In genomic region chr9:114988962-114989599, GRCh38 we compare ENCODE assay signal across 10 cellular contexts. TPM values are rescaled to one million over a fixed set of nuclear protein-coding genes. Genes with fewer than 3 reads are reported as not detected.
A peak's percentile ranks its signal among the peaks of the same experiment; 100 is the strongest.
DNase-seq lines count a peak whose midpoint lies in the region; ATAC-seq, FAIRE-seq and TF ChIP-seq lines count a peak whose summit lies in the region.
"Had no signal": no experiment of that assay in that cellular context is flagged by ENCODE, and none has a peak within 500 bp of the region (broad histone marks: within the 10 kb centered on the region; RNA-seq: fewer than 3 reads in every experiment).

No MANE protein-coding gene starts in this region.

- H3K27ac ChIP-seq in RWPE2 (ENCODE audit: poor library complexity, severe bottlenecking), result no peak overlapping the region
- no peak overlapping the region for H3K27ac ChIP-seq in HepG2 (ENCODE audit: extremely low read length, insufficient read depth, low read length)
- no peak overlapping the region for H3K27ac ChIP-seq in vagina
- H3K27ac ChIP-seq in prostate gland, result no peak overlapping the region
- H3K27ac ChIP-seq: body of pancreas had no signal

- no peak overlapping the region for H3K9ac ChIP-seq in HepG2 (ENCODE audit: insufficient read depth, low read depth, low read length)

- CTCF ChIA-PET in HepG2 (lab: Yijun Ruan, JAX; ENCODE audit: low intra/inter-chr PET ratio, low total read pairs), result no interaction called here

- FAIRE-seq in HepG2 (lab: Jason Lieb, UNC), result no peak

- H3K9me3 ChIP-seq in RWPE2 (ENCODE audit: severe bottlenecking) (no peaks in the 10 kb centered on the region), HepG2 (ENCODE audit: low read length) (no peaks in the 10 kb centered on the region), vagina (no peaks in the 10 kb centered on the region), prostate gland (no peaks in the 10 kb centered on the region)
- H3K9me3 ChIP-seq: body of pancreas had no signal

- H3K4me2 ChIP-seq in HepG2 (ENCODE audit: low read depth, low read length), result no peak overlapping the region

- H2AFZ ChIP-seq in HepG2 (ENCODE audit: low read length), result no peak overlapping the region

- H3K79me2 ChIP-seq in HepG2 (ENCODE audit: insufficient read depth, low read length), result no peaks in the 10 kb centered on the region

- H3K27me3 ChIP-seq in RWPE2 (ENCODE audit: insufficient read depth, poor library complexity, severe bottlenecking) (no peaks in the 10 kb centered on the region), HepG2 (ENCODE audit: control insufficient read depth in 1 of 2, insufficient read depth in 2 of 2, low read length in 2 of 2) (peaks cover 0 to 9% of the 10 kb centered on the region in 2 experiments; a peak in 1 of 5 replicates), vagina (no peaks in the 10 kb centered on the region), prostate gland (replicated peaks; ENCODE audit: insufficient read depth) (peaks cover 6% of the 10 kb centered on the region)
- H3K27me3 ChIP-seq: body of pancreas had no signal

- no peak for DNase-seq in RWPE2 (ENCODE audit: low spot score)
- no peak for DNase-seq in HepG2 (ENCODE audit: low spot score)
- no peak for DNase-seq in G401 (ENCODE audit: low spot score)
- DNase-seq in vagina (ENCODE audit: extremely low spot score in 2 of 2), result no peak
- DNase-seq in prostate gland (ENCODE audit: low spot score), result no peak
- DNase-seq: NCI-H524 had no signal

- 11% methylated on average over 7 of the region's 8 CpGs for WGBS in HepG2 (ENCODE audit: low lambda C conversion rate)
- WGBS in prostate gland, result 94% methylated on average over 8 of the region's 8 CpGs

- intact Hi-C loops in HepG2 (cut with micrococcal nuclease; ENCODE audit: unreplicated experiment), result no loop called here
- intact Hi-C loops in vagina (cut with DNase I), result no loop called here
- intact Hi-C loops in prostate gland (cut with DNase I), result no loop called here

- BruUV-seq in HepG2 (replicated peaks; lab: Mats Ljungman, UMichigan), result no TSS peak

- in situ Hi-C loops in HepG2 (cut with HindIII; ENCODE audit: extremely low pct_ligation_motif_present, low pct_unique_long_range_greater_than_20kb), result no loop called here
- in situ Hi-C loops in G401 (cut with HindIII; ENCODE audit: low sequenced_read_pairs), result no loop called here

- ATAC-seq in GM18511 (IDR thresholded peaks at IDR 0.05; ENCODE audit: unreplicated experiment) (peak; percentile 76), HG02642 (IDR thresholded peaks at IDR 0.05; ENCODE audit: poor library complexity, unreplicated experiment) (peak; percentile 55), RWPE2 (ENCODE audit: low read depth) (peak; percentile 44; the same call in 1 of the 3 replicates), HepG2 (no peak), GM19397 (IDR thresholded peaks at IDR 0.05; ENCODE audit: unreplicated experiment) (no peak)
- ATAC-seq: body of pancreas had no signal

- no peaks in the 10 kb centered on the region for H4K20me1 ChIP-seq in HepG2 (ENCODE audit: insufficient read depth, low read length)

- TF ChIP-seq CTCF in RWPE2 (IDR thresholded peaks at IDR 0.05; ENCODE audit: poor library complexity, severe bottlenecking) (no peak), HepG2 (CRISPR knock-in tag; IDR thresholded peaks at IDR 0.05) (no peak), vagina (IDR thresholded peaks at IDR 0.05) (no peak), prostate gland (IDR thresholded peaks at IDR 0.05) (no peak)

- no peak for TF ChIP-seq POLR2A in HepG2 (IDR thresholded peaks at IDR 0.05; ENCODE audit: insufficient read depth in 1 of 2, low read depth in 2 of 2, low read length in 2 of 2)
- TF ChIP-seq POLR2A in vagina (IDR thresholded peaks at IDR 0.05), result no peak
- no peak for TF ChIP-seq POLR2A in prostate gland (IDR thresholded peaks at IDR 0.05)

- H3K36me3 ChIP-seq in RWPE2 (ENCODE audit: low read depth), result no peaks in the 10 kb centered on the region
- no peaks in the 10 kb centered on the region for H3K36me3 ChIP-seq in HepG2 (replicated peaks in 1 of 2; ENCODE audit: control insufficient read depth in 1 of 2, insufficient read depth in 2 of 2, low read length in 2 of 2)
- no peaks in the 10 kb centered on the region for H3K36me3 ChIP-seq in vagina
- H3K36me3 ChIP-seq in prostate gland, result no peaks in the 10 kb centered on the region

- TF ChIP-seq RAD21 in HepG2 (CRISPR knock-in tag; IDR thresholded peaks at IDR 0.05), result no peak

- TF ChIP-seq EP300 in HepG2 (IDR thresholded peaks at IDR 0.05; ENCODE audit: low read depth in 2 of 2, low read length in 2 of 2), result no peak
- no peak for TF ChIP-seq EP300 in HepG2 (CRISPR knock-in tag; IDR thresholded peaks at IDR 0.05; ENCODE audit: borderline replicate concordance)

- H3K4me1 ChIP-seq in RWPE2 (ENCODE audit: insufficient read depth, poor library complexity, severe bottlenecking), result no peaks in the 10 kb centered on the region
- no peaks in the 10 kb centered on the region for H3K4me1 ChIP-seq in HepG2 (ENCODE audit: insufficient read depth, low read length)
- H3K4me1 ChIP-seq in vagina, result no peaks in the 10 kb centered on the region
- H3K4me1 ChIP-seq in prostate gland (replicated peaks), result no peaks in the 10 kb centered on the region
- H3K4me1 ChIP-seq: body of pancreas had no signal

- POLR2A ChIA-PET in HepG2 (lab: Yijun Ruan, JAX), result no interaction called here

- no peak overlapping the region for H3K4me3 ChIP-seq in RWPE2 (ENCODE audit: severe bottlenecking)
- H3K4me3 ChIP-seq in HepG2 (replicated peaks in 1 of 3; ENCODE audit: insufficient read depth in 1 of 3, low read depth in 2 of 3, low read length in 3 of 3), result no peak overlapping the region
- H3K4me3 ChIP-seq in vagina, result no peak overlapping the region
- no peak overlapping the region for H3K4me3 ChIP-seq in prostate gland
- H3K4me3 ChIP-seq: body of pancreas had no signal

TF ChIP-seq in HepG2, 621 proteins besides CTCF, POLR2A, EP300 and RAD21:
- TF ChIP-seq FOSL2 (CRISPR knock-in tag; IDR thresholded peaks at IDR 0.05), result 0 out of 2 replicates have a peak, but pooled peaks have one; percentile 26
- TF ChIP-seq ZNF276 (CRISPR knock-in tag; IDR thresholded peaks at IDR 0.05; ENCODE audit: low read depth), result no peak
- no peak for TF ChIP-seq HNF4G (IDR thresholded peaks at IDR 0.05; ENCODE audit: borderline replicate concordance, low read depth, low read length)
- TF ChIP-seq HNF4G (CRISPR knock-in tag; IDR thresholded peaks at IDR 0.05; ENCODE audit: borderline replicate concordance, low read depth), result no peak
TF ChIP-seq in HepG2: peak in this region for 1.

RNA-seq across cellular contexts. Expression of gene TNFSF8, which starts 58.7 kb away (rescaled TPM):
- total RNA-seq in HepG2 (2016; rRNA removed; fragmentation: Illumina TruSeq; extraction: Trizol), result not detected in 2 replicates
- not detected in 2 replicates for total RNA-seq in HepG2 (2016; cell fraction: cytosol; rRNA removed; fragmentation: Illumina TruSeq; extraction: Trizol; ENCODE audit: low read depth)
- total RNA-seq in HepG2 (2016; cell fraction: insoluble cytoplasmic fraction; rRNA removed; fragmentation: Illumina TruSeq; extraction: Trizol), result not detected in 2 replicates
- total RNA-seq in HepG2 (2016; cell fraction: membrane; rRNA removed; fragmentation: Illumina TruSeq; extraction: Trizol), result not detected in 2 replicates
- total RNA-seq in HepG2 (2016; cell fraction: nucleus; rRNA removed; fragmentation: Illumina TruSeq; extraction: Trizol), result not detected in 2 replicates
- not detected in 2 replicates for polyA plus RNA-seq in HepG2 (2011; rRNA removed)
- not detected in 2 replicates for polyA plus RNA-seq in HepG2 (2011; cell fraction: cytosol; rRNA removed)
- polyA plus RNA-seq in HepG2 (2011; cell fraction: nucleus; rRNA removed), result not detected in 2 replicates
- not detected in 2 replicates for polyA plus RNA-seq in HepG2 (2012)
- polyA plus RNA-seq in HepG2 (2016; cell fraction: cytosol; fragmentation: Illumina TruSeq; extraction: Trizol; ENCODE audit: low read depth), result not detected in 2 replicates
- polyA plus RNA-seq in HepG2 (2016; cell fraction: insoluble cytoplasmic fraction; fragmentation: Illumina TruSeq; extraction: Trizol; ENCODE audit: low read depth), result not detected in 2 replicates
- polyA plus RNA-seq in HepG2 (2016; cell fraction: membrane; fragmentation: Illumina TruSeq; extraction: Trizol; ENCODE audit: low read depth), result not detected in 2 replicates
- not detected in 2 replicates for polyA plus RNA-seq in HepG2 (2016; cell fraction: nucleus; fragmentation: Illumina TruSeq; extraction: Trizol; ENCODE audit: insufficient read depth, low read depth)
- not detected in 2 replicates for polyA minus RNA-seq in HepG2 (2011; rRNA and poly(A)+ RNA removed; ENCODE audit: low replicate concordance)
- not detected in 2 replicates for polyA minus RNA-seq in HepG2 (2011; cell fraction: cytosol; rRNA and poly(A)+ RNA removed)
- polyA minus RNA-seq in HepG2 (2011; cell fraction: nucleus; rRNA and poly(A)+ RNA removed), result not detected in 2 replicates
- total RNA-seq in G401 (2014; rRNA removed; shearing (Covaris generic)), result not detected in 2 replicates
- total RNA-seq in vagina, result 4.2 TPM
- 1 to 10 TPM in 1 of 2 donors, under 1 TPM in 1; 0.32 to 2.4 TPM for total RNA-seq in prostate gland

Comparison
In these comparisons a context has a peak if more than half of its experiments do, and no peak if none do; other contexts are left out.
1. ATAC-seq: peak in GM18511 (single experiment), HG02642 (single experiment) and RWPE2 (single experiment); none in HepG2 (single experiment) and GM19397 (single experiment).